13 cellular contexts compared by ENCODE assay signal in the genomic region with DNA sequence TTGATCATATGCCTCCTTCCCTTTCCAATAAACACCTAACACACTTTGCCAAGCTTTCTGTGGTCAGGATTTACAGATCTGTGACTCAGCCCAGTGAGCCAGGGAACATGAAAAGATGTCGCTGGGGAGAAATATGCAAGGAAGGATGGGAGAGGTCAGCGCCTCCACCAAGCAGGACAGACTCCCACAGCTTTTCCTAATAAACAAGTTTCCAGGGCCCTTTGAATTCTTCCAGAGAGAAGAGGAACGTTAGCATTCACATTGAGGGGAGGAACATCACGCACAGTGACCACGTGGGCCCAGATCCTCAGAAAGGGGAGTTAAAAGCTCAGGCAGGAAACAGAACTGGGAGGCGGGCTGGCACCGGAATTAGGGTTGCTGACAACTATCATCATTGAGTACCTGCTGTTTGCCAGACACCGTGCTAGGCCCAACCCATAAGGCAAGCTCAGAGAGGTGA. TPM values are rescaled to one million over a fixed set of nuclear protein-coding genes. Genes with fewer than 3 reads are reported as not detected.
A peak's percentile ranks its signal among the peaks of the same experiment; 100 is the strongest.
DNase-seq lines count a peak whose midpoint lies in the region; ATAC-seq, FAIRE-seq and TF ChIP-seq lines count a peak whose summit lies in the region.
"Had no signal": no experiment of that assay in that cellular context is flagged by ENCODE, and none has a peak within 500 bp of the region (broad histone marks: within the 10 kb centered on the region; RNA-seq: fewer than 3 reads in every experiment).

No MANE protein-coding gene starts in this region.

- H3K9me2 ChIP-seq in PC-3 (replicated peaks; ENCODE audit: low read length): no peaks in the 10 kb centered on the region

- BruUV-seq in PC-3 (replicated peaks; lab: Mats Ljungman, UMichigan): no TSS peak

- H2AFZ ChIP-seq in PC-3 (ENCODE audit: low read length): peak overlapping the region; percentile 51; the same call in 1 of the 2 replicates

- H3K36me3 ChIP-seq in PC-3 (ENCODE audit: low read depth, low read length) (no peaks in the 10 kb centered on the region), WERI-Rb-1 (no peaks in the 10 kb centered on the region)
- H3K36me3 ChIP-seq: neutrophil had no signal

- H3K27me3 Mint-ChIP-seq in endothelial cell (ENCODE audit: unreplicated experiment) (peaks cover 8% of the 10 kb centered on the region), osteocyte (ENCODE audit: unreplicated experiment) (peaks cover 9% of the 10 kb centered on the region)

- CTCF ChIA-PET in PC-3 (lab: Charles Lee): no interaction called here

- peaks cover 56% of the 10 kb centered on the region for H3K4me1 ChIP-seq in PC-3 (ENCODE audit: insufficient read depth, low read length)

- intact Hi-C loops in PC-3 (cut with micrococcal nuclease): loop anchor here (2.0 kb wide), 1 partner anchor 194 kb away; no protein-coding TSS in a partner anchor

- no peaks in the 10 kb centered on the region for H3K79me2 ChIP-seq in PC-3 (ENCODE audit: low read length)

- no peaks in the 10 kb centered on the region for H3K9me3 Mint-ChIP-seq in endothelial cell (ENCODE audit: unreplicated experiment)
- no peaks in the 10 kb centered on the region for H3K9me3 Mint-ChIP-seq in osteocyte (ENCODE audit: unreplicated experiment)

- H4K20me1 ChIP-seq in PC-3 (ENCODE audit: low read length): no peaks in the 10 kb centered on the region

- POLR2A ChIA-PET in PC-3 (lab: Charles Lee; ENCODE audit: unreplicated experiment): no interaction called here

- no peak for FAIRE-seq in GM12891 (lab: Jason Lieb, UNC)
- FAIRE-seq: endothelial cell of umbilical vein, kidney had no signal

- H3K4me2 ChIP-seq in PC-3 (ENCODE audit: low read length): peak overlapping the region; percentile 73

- H3K4me1 Mint-ChIP-seq in endothelial cell (ENCODE audit: unreplicated experiment): peaks cover 7% of the 10 kb centered on the region
- H3K4me1 Mint-ChIP-seq in osteocyte (ENCODE audit: unreplicated experiment): peaks cover 23% of the 10 kb centered on the region

- H3K9ac ChIP-seq in PC-3 (ENCODE audit: low read length): peak overlapping the region; percentile 45; the same call in 1 of the 2 replicates

- peak overlapping the region; percentile 82 for H3K27ac ChIP-seq in PC-3 (ENCODE audit: low read length)
- no peak overlapping the region for H3K27ac ChIP-seq in WERI-Rb-1
- H3K27ac ChIP-seq: neutrophil had no signal

- H3K27ac Mint-ChIP-seq in endothelial cell (ENCODE audit: unreplicated experiment): peak overlapping the region; percentile 42
- peak overlapping the region; percentile 70 for H3K27ac Mint-ChIP-seq in osteocyte (ENCODE audit: unreplicated experiment)

- no peak for TF ChIP-seq POLR2A in GM12891 (IDR thresholded peaks at IDR 0.05; ENCODE audit: low read depth, low read length)

- TF ChIP-seq CTCF in PC-3 (conservative IDR thresholded peaks at IDR 0.05; ENCODE audit: low read depth, low read length) (no peak), endothelial cell (IDR thresholded peaks at IDR 0.05; ENCODE audit: unreplicated experiment) (no peak), osteocyte (IDR thresholded peaks at IDR 0.05) (no peak), WERI-Rb-1 (IDR thresholded peaks at IDR 0.05; ENCODE audit: low read depth, low read length) (no peak)

- H3F3A ChIP-seq in PC-3 (ENCODE audit: low read length, unreplicated experiment): peaks cover 3% of the 10 kb centered on the region

- H3K9me3 ChIP-seq in PC-3 (ENCODE audit: low read length): no peaks in the 10 kb centered on the region
- H3K9me3 ChIP-seq in WERI-Rb-1 (ENCODE audit: severe bottlenecking): no peaks in the 10 kb centered on the region
- H3K9me3 ChIP-seq: neutrophil had no signal

- DNase-seq in COLO829 (ENCODE audit: low spot score): peak; percentile 28
- DNase-seq in PC-3: peak; percentile 89
- no peak for DNase-seq in endothelial cell (ENCODE audit: low spot score)
- DNase-seq in osteocyte (ENCODE audit: extremely low spot score, unreplicated experiment): no peak
- no peak for DNase-seq in WERI-Rb-1
- DNase-seq in GM12891 (ENCODE audit: insufficient read length, low spot score): no peak
- DNase-seq: amygdala, kidney, NCI-H2029 had no signal

- no peak overlapping the region for H3K4me3 Mint-ChIP-seq in endothelial cell (ENCODE audit: unreplicated experiment)
- H3K4me3 Mint-ChIP-seq in osteocyte (ENCODE audit: unreplicated experiment): no peak overlapping the region

- H3K36me3 Mint-ChIP-seq in endothelial cell (ENCODE audit: low read depth, unreplicated experiment): no peaks in the 10 kb centered on the region
- H3K36me3 Mint-ChIP-seq in osteocyte (ENCODE audit: unreplicated experiment): no peaks in the 10 kb centered on the region

- peak overlapping the region; percentile 30; the same call in 1 of the 2 replicates for H3K4me3 ChIP-seq in PC-3 (ENCODE audit: low read length)
- no peak overlapping the region for H3K4me3 ChIP-seq in WERI-Rb-1 (ENCODE audit: low read depth, low read length)

- H3K27me3 ChIP-seq in PC-3 (ENCODE audit: low read length): no peaks in the 10 kb centered on the region
- no peaks in the 10 kb centered on the region for H3K27me3 ChIP-seq in WERI-Rb-1 (ENCODE audit: insufficient read depth, low read depth, severe bottlenecking)

- ATAC-seq in PC-3: peak; percentile 79
- no peak for ATAC-seq in activated CD4-positive, CD25-positive, alpha-beta regulatory T cell treated with anti-CD3 and anti-CD28 coated beads, Interleukin-2, amount 50 U/mL, for 24 hours
- ATAC-seq in GM21526 (IDR thresholded peaks at IDR 0.05; ENCODE audit: low FRiP score, unreplicated experiment): no peak

TF ChIP-seq in GM12891, 5 proteins besides CTCF, POLR2A, EP300 and RAD21:
- TF ChIP-seq POLR2AphosphoS5 (IDR thresholded peaks at IDR 0.05; ENCODE audit: low read depth, low read length) (no peak), POU2F2 (IDR thresholded peaks at IDR 0.05; ENCODE audit: low read depth, low read length) (no peak), PAX5 (IDR thresholded peaks at IDR 0.05; ENCODE audit: insufficient read depth, low read length, severe bottlenecking) (no peak), TAF1 (IDR thresholded peaks at IDR 0.05; ENCODE audit: low read depth, low read length) (no peak), SPI1 (IDR thresholded peaks at IDR 0.05; ENCODE audit: low read depth, low read length) (no peak)
TF ChIP-seq in GM12891: peak in this region for 0.

RNA-seq across cellular contexts. Expression of a gene that starts 33.3 kb away (rescaled TPM):
- total RNA-seq in PC-3 (2014; rRNA removed) (73.3 and 77.0 TPM in 2 replicates), endothelial cell (ENCODE audit: unreplicated experiment) (38.1 TPM), osteocyte (30.4 and 35.8 TPM in 2 replicates)
- 44.1 TPM for polyA plus RNA-seq in GM12891 (2012; ENCODE audit: low read depth, missing spikeins)

Comparison
In these comparisons a context has a peak if more than half of its experiments do, and no peak if none do; other contexts are left out.
1. DNase-seq: peak in COLO829 (single experiment) and PC-3 (single experiment); none in endothelial cell (single experiment), osteocyte (single experiment), WERI-Rb-1 (single experiment) and GM12891 (single experiment).